8 cellular contexts compared by ENCODE assay signal in the genomic region with DNA sequence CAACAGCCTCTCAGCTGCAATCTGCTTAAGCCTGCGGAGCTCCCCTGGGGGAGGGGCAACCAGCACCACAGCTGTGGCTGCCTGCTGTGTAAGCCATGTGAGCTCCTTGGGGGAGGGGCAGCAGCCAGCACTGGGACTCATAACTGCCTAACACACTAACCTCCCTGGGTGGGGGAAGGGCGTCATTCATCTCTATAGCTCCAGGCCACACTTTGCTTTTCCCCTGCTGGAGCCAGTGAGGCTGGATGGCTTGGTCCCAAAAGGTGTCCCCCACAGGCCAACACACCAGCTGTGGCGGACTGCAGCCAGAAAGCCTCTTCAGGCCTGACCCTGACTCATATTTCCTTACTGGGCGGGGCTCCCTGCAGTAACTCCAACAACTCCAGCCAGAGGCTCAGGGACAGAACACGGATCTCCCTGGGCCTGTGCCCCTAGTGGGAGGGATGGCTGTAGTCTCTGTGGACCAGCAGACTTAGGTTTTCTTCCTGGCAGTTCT.
DNase-seq lines count a peak whose midpoint lies in the region; ATAC-seq and TF ChIP-seq lines count a peak whose summit lies in the region.

No MANE protein-coding gene starts in this region.

- H3K36me3 Mint-ChIP-seq in stimulated activated effector memory CD8-positive, alpha-beta T cell treated with anti-CD3 and anti-CD28 coated beads, Interleukin-12 subunit alpha, Interleukin-12 subunit beta, amount 100 ng/mL, for 72 hours = no peaks in the 10 kb centered on the region

- no peaks in the 10 kb centered on the region for H3K9me3 ChIP-seq in body of pancreas

- no peak overlapping the region for H3K27ac ChIP-seq in body of pancreas

- H3K4me3 ChIP-seq in GM06990 (replicated peaks; ENCODE audit: low read depth, low read length) = no peak overlapping the region
- no peak overlapping the region for H3K4me3 ChIP-seq in body of pancreas

- no peaks in the 10 kb centered on the region for H3K27me3 ChIP-seq in GM06990 (replicated peaks; ENCODE audit: control insufficient read depth, insufficient read depth, low read length)
- no peaks in the 10 kb centered on the region for H3K27me3 ChIP-seq in body of pancreas

- 81 to 88% methylated on average over 2 to 5 of the region's 5 CpGs for WGBS in body of pancreas, 2 donors

- intact Hi-C loops in body of pancreas (cut with DNase I) = no loop called here

- no peak for ATAC-seq in body of pancreas
- ATAC-seq in stimulated activated effector memory CD8-positive, alpha-beta T cell treated with anti-CD3 and anti-CD28 coated beads, Interleukin-12 subunit alpha, Interleukin-12 subunit beta, amount 100 ng/mL, for 72 hours = no peak

- TF ChIP-seq CTCF in GM06990 (IDR thresholded peaks at IDR 0.05; ENCODE audit: insufficient read depth, low read length, poor library complexity, severe bottlenecking) = no peak
- TF ChIP-seq CTCF in body of pancreas (IDR thresholded peaks at IDR 0.05) = no peak

- H3K27ac Mint-ChIP-seq in stimulated activated effector memory CD8-positive, alpha-beta T cell treated with anti-CD3 and anti-CD28 coated beads, Interleukin-12 subunit alpha, Interleukin-12 subunit beta, amount 100 ng/mL, for 72 hours = no peak overlapping the region

- TF ChIP-seq POLR2A in body of pancreas (IDR thresholded peaks at IDR 0.05) = no peak

- peaks cover 17% of the 10 kb centered on the region for H3K9me3 Mint-ChIP-seq in stimulated activated effector memory CD8-positive, alpha-beta T cell treated with anti-CD3 and anti-CD28 coated beads, Interleukin-12 subunit alpha, Interleukin-12 subunit beta, amount 100 ng/mL, for 72 hours

- H3K4me3 Mint-ChIP-seq in stimulated activated effector memory CD8-positive, alpha-beta T cell treated with anti-CD3 and anti-CD28 coated beads, Interleukin-12 subunit alpha, Interleukin-12 subunit beta, amount 100 ng/mL, for 72 hours = no peak overlapping the region

- H3K4me1 ChIP-seq in body of pancreas = no peaks in the 10 kb centered on the region

- DNase-seq in GM06990 (ENCODE audit: extremely low read depth, insufficient read length) (peak; percentile 63), H4 (ENCODE audit: low spot score) (peak; percentile 91), MV-4-11 (lab: John Stamatoyannopoulos, UW) (peak; percentile 64), body of pancreas (peak; percentile 19 to 54 (median 34)), mucosa of gallbladder (ENCODE audit: low spot score) (peak; percentile 55), LoVo (ENCODE audit: low spot score) (no peak)
- no peak for DNase-seq in activated CD4-positive, CD25-positive, alpha-beta regulatory T cell (lab: John Stamatoyannopoulos, UW)
- no peak for DNase-seq in stimulated activated effector memory CD8-positive, alpha-beta T cell treated with anti-CD3 and anti-CD28 coated beads, Interleukin-12 subunit alpha, Interleukin-12 subunit beta, amount 100 ng/mL, for 72 hours (ENCODE audit: low spot score in 2 of 2)

- H3K36me3 ChIP-seq in GM06990 (ENCODE audit: control insufficient read depth, insufficient read depth, low read length) = no peaks in the 10 kb centered on the region
- no peaks in the 10 kb centered on the region for H3K36me3 ChIP-seq in body of pancreas (replicated peaks in 1 of 2; ENCODE audit: insufficient read depth in 1 of 2, low read depth in 2 of 2)

- no peaks in the 10 kb centered on the region for H3K4me1 Mint-ChIP-seq in stimulated activated effector memory CD8-positive, alpha-beta T cell treated with anti-CD3 and anti-CD28 coated beads, Interleukin-12 subunit alpha, Interleukin-12 subunit beta, amount 100 ng/mL, for 72 hours

Comparison
In these comparisons a context has a peak if more than half of its experiments do, and no peak if none do; other contexts are left out.
1. DNase-seq: peak in GM06990 (single experiment), H4 (single experiment), MV-4-11 (single experiment), body of pancreas (4 of 4) and mucosa of gallbladder (single experiment); none in activated CD4-positive, CD25-positive, alpha-beta regulatory T cell (0 of 4), LoVo (single experiment) and stimulated activated effector memory CD8-positive, alpha-beta T cell treated with anti-CD3 and anti-CD28 coated beads, Interleukin-12 subunit alpha, Interleukin-12 subunit beta, amount 100 ng/mL, for 72 hours (0 of 2).